ENCODE assay signal across 10 cellular contexts in genomic region chr4:26192921-26193894, GRCh38.
DNase-seq lines count a peak whose midpoint lies in the region; ATAC-seq and TF ChIP-seq lines count a peak whose summit lies in the region.
"Had no signal": no experiment of that assay in that cellular context is flagged by ENCODE, and none has a peak within 500 bp of the region (broad histone marks: within the 10 kb centered on the region; RNA-seq: fewer than 3 reads in every experiment).

No MANE protein-coding gene starts in this region.

- peak in 2 of 4 experiments; percentile 23 to 30 for TF ChIP-seq CTCF in uterus (IDR thresholded peaks at IDR 0.05)
- TF ChIP-seq CTCF in gastrocnemius medialis (IDR thresholded peaks at IDR 0.05 in 4 of 5, conservative IDR thresholded peaks at IDR 0.05 in 1 of 5), result no peak

- H3K27ac ChIP-seq in uterus (peak overlapping the region; percentile 19 to 44), gastrocnemius medialis (no peak overlapping the region)
- H3K27ac ChIP-seq: PC-9 had no signal

- H3K36me3 Mint-ChIP-seq in activated T-helper 2 cell treated with anti-CD3 and anti-CD28 coated beads, Interferon-gamma antibody, Interleukin-2, Interleukin-4, amounts not matched to agents 10 μg/mL and 5 μg/mL and 100 μg/mL, durations not matched to agents 14 hours and 24 hours and 36 hours (ENCODE audit: low read depth), result no peaks in the 10 kb centered on the region

- no peaks in the 10 kb centered on the region for H3K9me3 Mint-ChIP-seq in activated T-helper 2 cell treated with anti-CD3 and anti-CD28 coated beads, Interferon-gamma antibody, Interleukin-2, Interleukin-4, amounts not matched to agents 10 μg/mL and 5 μg/mL and 100 μg/mL, durations not matched to agents 14 hours and 24 hours and 36 hours

- ATAC-seq in HG02870 (IDR thresholded peaks at IDR 0.05; ENCODE audit: unreplicated experiment) (peak; percentile 51), gastrocnemius medialis (no peak)

- peaks cover 57% of the 10 kb centered on the region for H3K4me1 Mint-ChIP-seq in activated T-helper 2 cell treated with anti-CD3 and anti-CD28 coated beads, Interferon-gamma antibody, Interleukin-2, Interleukin-4, amounts not matched to agents 10 μg/mL and 5 μg/mL and 100 μg/mL, durations not matched to agents 14 hours and 24 hours and 36 hours (ENCODE audit: low read depth)

- in situ Hi-C loops in gastrocnemius medialis (cut with MboI; ENCODE audit: low sequenced_read_pairs in 4 of 4), result no loop called here

- peak overlapping the region; percentile 47 for H3K4me3 Mint-ChIP-seq in activated T-helper 2 cell treated with anti-CD3 and anti-CD28 coated beads, Interferon-gamma antibody, Interleukin-2, Interleukin-4, amounts not matched to agents 10 μg/mL and 5 μg/mL and 100 μg/mL, durations not matched to agents 14 hours and 24 hours and 36 hours (ENCODE audit: low read depth)

- no peaks in the 10 kb centered on the region for H3K4me1 ChIP-seq in uterus
- H3K4me1 ChIP-seq in gastrocnemius medialis, result no peaks in the 10 kb centered on the region

- H3K4me3 ChIP-seq in uterus (no peak overlapping the region), gastrocnemius medialis (no peak overlapping the region), H7 (ENCODE audit: insufficient read depth, low read depth, low read length) (no peak overlapping the region)
- H3K4me3 ChIP-seq: PC-9 had no signal

- no peaks in the 10 kb centered on the region for H3K27me3 ChIP-seq in uterus
- no peaks in the 10 kb centered on the region for H3K27me3 ChIP-seq in gastrocnemius medialis
- no peaks in the 10 kb centered on the region for H3K27me3 ChIP-seq in H7 (ENCODE audit: control insufficient read depth, insufficient read depth, low read length)

- no peaks in the 10 kb centered on the region for H3K27me3 Mint-ChIP-seq in activated T-helper 2 cell treated with anti-CD3 and anti-CD28 coated beads, Interferon-gamma antibody, Interleukin-2, Interleukin-4, amounts not matched to agents 10 μg/mL and 5 μg/mL and 100 μg/mL, durations not matched to agents 14 hours and 24 hours and 36 hours (ENCODE audit: low read depth)

- H3K27ac Mint-ChIP-seq in activated T-helper 2 cell treated with anti-CD3 and anti-CD28 coated beads, Interferon-gamma antibody, Interleukin-2, Interleukin-4, amounts not matched to agents 10 μg/mL and 5 μg/mL and 100 μg/mL, durations not matched to agents 14 hours and 24 hours and 36 hours, result peak overlapping the region; percentile 96

- TF ChIP-seq POLR2A in uterus (IDR thresholded peaks at IDR 0.05), result no peak
- TF ChIP-seq POLR2A in gastrocnemius medialis (IDR thresholded peaks at IDR 0.05), result no peak

- H3K36me3 ChIP-seq in uterus (no peaks in the 10 kb centered on the region), gastrocnemius medialis (no peaks in the 10 kb centered on the region), H7 (replicated peaks; ENCODE audit: control insufficient read depth, insufficient read depth, low read length) (no peaks in the 10 kb centered on the region)

- no peaks in the 10 kb centered on the region for H3K9me3 ChIP-seq in uterus
- no peaks in the 10 kb centered on the region for H3K9me3 ChIP-seq in gastrocnemius medialis

- intact Hi-C loops in activated T-helper 2 cell treated with anti-CD3 and anti-CD28 coated beads, Interferon-gamma antibody, Interleukin-2, Interleukin-4, amounts not matched to agents 10 μg/mL and 5 μg/mL and 100 μg/mL, durations not matched to agents 14 hours and 24 hours and 36 hours (cut with micrococcal nuclease), result loop anchor here (1.0 to 10.0 kb wide), 8 partner anchors 18 to 672 kb away; partner anchors contain the start of gene STIM2
- intact Hi-C loops in uterus (cut with DNase I; ENCODE audit: low total_unique reads), result no loop called here
- intact Hi-C loops in gastrocnemius medialis (cut with DNase I; ENCODE audit: low total_unique reads), result no loop called here

- peak; percentile 13 for DNase-seq in stimulated activated naive CD4-positive, alpha-beta T cell treated with Interleukin-2 at 50 U/mL for 16 hours (lab: John Stamatoyannopoulos, UW)
- no peak for DNase-seq in stimulated activated naive CD4-positive, alpha-beta T cell (lab: John Stamatoyannopoulos, UW)
- no peak for DNase-seq in activated T-helper 2 cell treated with anti-CD3 and anti-CD28 coated beads, Interferon-gamma antibody, Interleukin-2, Interleukin-4, amounts not matched to agents 10 μg/mL and 5 μg/mL and 100 μg/mL, durations not matched to agents 14 hours and 24 hours and 36 hours (ENCODE audit: low spot score)
- DNase-seq in uterus (peak; percentile 22 to 54), gastrocnemius medialis (no peak), NCI-H2029 treated with DMSO at 0.1 percent for 48 hours (lab: John Stamatoyannopoulos, UW) (no peak), H7 (no peak)
- DNase-seq: COR-L47, PC-9 had no signal

Comparison
In these comparisons a context has a peak if more than half of its experiments do, and no peak if none do; other contexts are left out.
1. DNase-seq: peak in stimulated activated naive CD4-positive, alpha-beta T cell treated with Interleukin-2 at 50 U/mL for 16 hours (single experiment) and uterus (2 of 2); none in stimulated activated naive CD4-positive, alpha-beta T cell (0 of 6), activated T-helper 2 cell treated with anti-CD3 and anti-CD28 coated beads, Interferon-gamma antibody, Interleukin-2, Interleukin-4, amounts not matched to agents 10 μg/mL and 5 μg/mL and 100 μg/mL, durations not matched to agents 14 hours and 24 hours and 36 hours (single experiment), gastrocnemius medialis (0 of 2), NCI-H2029 treated with DMSO at 0.1 percent for 48 hours (single experiment) and H7 (single experiment).
2. H3K27ac ChIP-seq: peak in uterus (2 of 2); none in gastrocnemius medialis (0 of 4).